In the genomic region with DNA sequence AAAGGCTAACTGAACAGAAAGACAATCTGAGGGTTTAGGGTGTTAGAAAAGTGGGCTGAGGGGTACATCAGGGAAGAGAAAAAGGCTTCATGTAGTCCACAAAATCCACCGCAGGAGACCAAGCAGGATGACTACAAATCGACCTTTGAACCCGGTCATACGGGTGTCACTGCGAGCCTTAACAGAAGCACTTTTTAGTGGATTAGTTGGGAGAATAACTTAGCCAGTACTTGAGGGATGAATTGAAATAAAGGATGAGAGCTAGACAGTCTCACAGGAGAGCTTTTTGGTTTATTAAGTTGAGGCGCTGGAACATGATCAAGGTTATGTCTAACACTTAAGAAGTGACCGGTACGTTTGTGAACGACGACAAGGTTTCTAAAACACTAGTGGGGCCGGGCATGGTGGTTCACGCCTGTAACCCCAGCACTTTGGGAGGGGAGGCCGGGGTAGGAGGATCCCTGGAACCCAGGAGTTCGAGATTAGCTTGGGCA, we compare ENCODE assay signal across 1 cellular context.
TF ChIP-seq lines count a peak whose summit lies in the region.

No MANE protein-coding gene starts in this region.

TF ChIP-seq in IMR-90, 13 proteins besides CTCF, POLR2A, EP300 and RAD21 (continued from another document):
- TF ChIP-seq, protein P1, sequence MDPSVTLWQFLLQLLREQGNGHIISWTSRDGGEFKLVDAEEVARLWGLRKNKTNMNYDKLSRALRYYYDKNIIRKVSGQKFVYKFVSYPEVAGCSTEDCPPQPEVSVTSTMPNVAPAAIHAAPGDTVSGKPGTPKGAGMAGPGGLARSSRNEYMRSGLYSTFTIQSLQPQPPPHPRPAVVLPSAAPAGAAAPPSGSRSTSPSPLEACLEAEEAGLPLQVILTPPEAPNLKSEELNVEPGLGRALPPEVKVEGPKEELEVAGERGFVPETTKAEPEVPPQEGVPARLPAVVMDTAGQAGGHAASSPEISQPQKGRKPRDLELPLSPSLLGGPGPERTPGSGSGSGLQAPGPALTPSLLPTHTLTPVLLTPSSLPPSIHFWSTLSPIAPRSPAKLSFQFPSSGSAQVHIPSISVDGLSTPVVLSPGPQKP (IDR thresholded peaks at IDR 0.05; ENCODE audit: borderline replicate concordance, low read depth, low read length), result no peak
- TF ChIP-seq CEBPB (IDR thresholded peaks at IDR 0.05; ENCODE audit: low read depth, low read length), result no peak
- no peak for TF ChIP-seq CHD1 (IDR thresholded peaks at IDR 0.05; ENCODE audit: low read depth, low read length)
